Comparison of ENCODE assay signal across 1 cellular context in genomic region chr6:31729515-31729978, GRCh38.
TF ChIP-seq lines count a peak whose summit lies in the region.

No MANE protein-coding gene starts in this region.

TF ChIP-seq in HepG2, 621 proteins besides CTCF, POLR2A, EP300 and RAD21 (continued from another document and continues in another):
- TF ChIP-seq ZBTB49 (CRISPR knock-in tag; IDR thresholded peaks at IDR 0.05; ENCODE audit: borderline replicate concordance) (no peak), ADNP (CRISPR knock-in tag; IDR thresholded peaks at IDR 0.05) (no peak), ZNF768 (CRISPR knock-in tag; IDR thresholded peaks at IDR 0.05) (peak; percentile 22; the same call in 1 of the 2 replicates), ZSCAN21 (CRISPR knock-in tag; IDR thresholded peaks at IDR 0.05; ENCODE audit: borderline replicate concordance) (0 out of 2 replicates have a peak, but pooled peaks have one; percentile 33), PCBP1 (IDR thresholded peaks at IDR 0.05; ENCODE audit: borderline replicate concordance, low read depth, low read length) (no peak), PAWR (CRISPR knock-in tag; IDR thresholded peaks at IDR 0.05; ENCODE audit: borderline replicate concordance) (no peak), REXO4 (CRISPR knock-in tag; IDR thresholded peaks at IDR 0.05; ENCODE audit: borderline replicate concordance) (no peak), KMT2B (CRISPR knock-in tag; IDR thresholded peaks at IDR 0.05) (peak; percentile 60), ZNF431 (CRISPR knock-in tag; IDR thresholded peaks at IDR 0.05; ENCODE audit: borderline replicate concordance, low read depth) (no peak), ZNF629 (CRISPR knock-in tag; conservative IDR thresholded peaks at IDR 0.05) (peak; percentile 18; the same call in 1 of the 2 replicates), ZNF543 (CRISPR knock-in tag; IDR thresholded peaks at IDR 0.05) (peak; percentile 58; the same call in 1 of the 2 replicates), KDM5B (CRISPR knock-in tag; IDR thresholded peaks at IDR 0.05; ENCODE audit: borderline replicate concordance) (0 out of 2 replicates have a peak, but pooled peaks have one; percentile 81), ZZZ3 (CRISPR knock-in tag; IDR thresholded peaks at IDR 0.05; ENCODE audit: borderline replicate concordance) (no peak; the same call in 1 of the 2 replicates), ZSCAN22 (CRISPR knock-in tag; IDR thresholded peaks at IDR 0.05) (no peak), ATF3 (CRISPR knock-in tag; IDR thresholded peaks at IDR 0.05) (no peak), RBFOX2 (IDR thresholded peaks at IDR 0.05; ENCODE audit: low read depth, low read length) (no peak), ZNF775 (CRISPR knock-in tag; IDR thresholded peaks at IDR 0.05; ENCODE audit: borderline replicate concordance) (no peak), AKAP8 (CRISPR knock-in tag; IDR thresholded peaks at IDR 0.05) (peak; percentile 90; the same call in 1 of the 2 replicates), NFRKB (IDR thresholded peaks at IDR 0.05) (no peak), ZNF317 (CRISPR knock-in tag; IDR thresholded peaks at IDR 0.05) (no peak; the same call in 1 of the 2 replicates), ZNF276 (CRISPR knock-in tag; IDR thresholded peaks at IDR 0.05; ENCODE audit: low read depth) (no peak), ZNF296 (CRISPR knock-in tag; conservative IDR thresholded peaks at IDR 0.05) (no peak), ZNF280B (CRISPR knock-in tag; IDR thresholded peaks at IDR 0.05; ENCODE audit: borderline replicate concordance) (0 out of 2 replicates have a peak, but pooled peaks have one; percentile 8), ZFAT (CRISPR knock-in tag; conservative IDR thresholded peaks at IDR 0.05) (no peak), NFE2L2 (IDR thresholded peaks at IDR 0.05; ENCODE audit: low read length) (no peak), RXRA (CRISPR knock-in tag; IDR thresholded peaks at IDR 0.05) (peak; percentile 54; the same call in 1 of the 2 replicates), NFIC (IDR thresholded peaks at IDR 0.05; ENCODE audit: low read length) (no peak), FOXP1 (IDR thresholded peaks at IDR 0.05) (no peak), FOXP1 (CRISPR knock-in tag; IDR thresholded peaks at IDR 0.05) (no peak), GPN1 (CRISPR knock-in tag; IDR thresholded peaks at IDR 0.05; ENCODE audit: borderline replicate concordance) (no peak), ZBTB20 (CRISPR knock-in tag; IDR thresholded peaks at IDR 0.05; ENCODE audit: borderline replicate concordance, low read depth) (peak; percentile 9; the same call in 1 of the 2 replicates), NFIB (CRISPR knock-in tag; IDR thresholded peaks at IDR 0.05; ENCODE audit: borderline replicate concordance) (no peak; the same call in 1 of the 2 replicates), ESRRA (CRISPR knock-in tag; IDR thresholded peaks at IDR 0.05; ENCODE audit: low read depth) (no peak)
- TF ChIP-seq, protein P1, sequence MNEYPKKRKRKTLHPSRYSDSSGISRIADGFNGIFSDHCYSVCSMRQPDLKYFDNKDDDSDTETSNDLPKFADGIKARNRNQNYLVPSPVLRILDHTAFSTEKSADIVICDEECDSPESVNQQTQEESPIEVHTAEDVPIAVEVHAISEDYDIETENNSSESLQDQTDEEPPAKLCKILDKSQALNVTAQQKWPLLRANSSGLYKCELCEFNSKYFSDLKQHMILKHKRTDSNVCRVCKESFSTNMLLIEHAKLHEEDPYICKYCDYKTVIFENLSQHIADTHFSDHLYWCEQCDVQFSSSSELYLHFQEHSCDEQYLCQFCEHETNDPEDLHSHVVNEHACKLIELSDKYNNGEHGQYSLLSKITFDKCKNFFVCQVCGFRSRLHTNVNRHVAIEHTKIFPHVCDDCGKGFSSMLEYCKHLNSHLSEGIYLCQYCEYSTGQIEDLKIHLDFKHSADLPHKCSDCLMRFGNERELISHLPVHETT (CRISPR knock-in tag; conservative IDR thresholded peaks at IDR 0.05): peak; percentile 84; the same call in 1 of the 2 replicates
- TF ChIP-seq, protein P2, sequence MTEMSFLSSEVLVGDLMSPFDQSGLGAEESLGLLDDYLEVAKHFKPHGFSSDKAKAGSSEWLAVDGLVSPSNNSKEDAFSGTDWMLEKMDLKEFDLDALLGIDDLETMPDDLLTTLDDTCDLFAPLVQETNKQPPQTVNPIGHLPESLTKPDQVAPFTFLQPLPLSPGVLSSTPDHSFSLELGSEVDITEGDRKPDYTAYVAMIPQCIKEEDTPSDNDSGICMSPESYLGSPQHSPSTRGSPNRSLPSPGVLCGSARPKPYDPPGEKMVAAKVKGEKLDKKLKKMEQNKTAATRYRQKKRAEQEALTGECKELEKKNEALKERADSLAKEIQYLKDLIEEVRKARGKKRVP (CRISPR knock-in tag; IDR thresholded peaks at IDR 0.05): peak in 1 of 2 experiments; percentile 35; a peak in 1 of 4 replicates
- TF ChIP-seq, protein P3, sequence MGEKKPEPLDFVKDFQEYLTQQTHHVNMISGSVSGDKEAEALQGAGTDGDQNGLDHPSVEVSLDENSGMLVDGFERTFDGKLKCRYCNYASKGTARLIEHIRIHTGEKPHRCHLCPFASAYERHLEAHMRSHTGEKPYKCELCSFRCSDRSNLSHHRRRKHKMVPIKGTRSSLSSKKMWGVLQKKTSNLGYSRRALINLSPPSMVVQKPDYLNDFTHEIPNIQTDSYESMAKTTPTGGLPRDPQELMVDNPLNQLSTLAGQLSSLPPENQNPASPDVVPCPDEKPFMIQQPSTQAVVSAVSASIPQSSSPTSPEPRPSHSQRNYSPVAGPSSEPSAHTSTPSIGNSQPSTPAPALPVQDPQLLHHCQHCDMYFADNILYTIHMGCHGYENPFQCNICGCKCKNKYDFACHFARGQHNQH (CRISPR knock-in tag; IDR thresholded peaks at IDR 0.05): peak; percentile 55
- TF ChIP-seq, protein P4, sequence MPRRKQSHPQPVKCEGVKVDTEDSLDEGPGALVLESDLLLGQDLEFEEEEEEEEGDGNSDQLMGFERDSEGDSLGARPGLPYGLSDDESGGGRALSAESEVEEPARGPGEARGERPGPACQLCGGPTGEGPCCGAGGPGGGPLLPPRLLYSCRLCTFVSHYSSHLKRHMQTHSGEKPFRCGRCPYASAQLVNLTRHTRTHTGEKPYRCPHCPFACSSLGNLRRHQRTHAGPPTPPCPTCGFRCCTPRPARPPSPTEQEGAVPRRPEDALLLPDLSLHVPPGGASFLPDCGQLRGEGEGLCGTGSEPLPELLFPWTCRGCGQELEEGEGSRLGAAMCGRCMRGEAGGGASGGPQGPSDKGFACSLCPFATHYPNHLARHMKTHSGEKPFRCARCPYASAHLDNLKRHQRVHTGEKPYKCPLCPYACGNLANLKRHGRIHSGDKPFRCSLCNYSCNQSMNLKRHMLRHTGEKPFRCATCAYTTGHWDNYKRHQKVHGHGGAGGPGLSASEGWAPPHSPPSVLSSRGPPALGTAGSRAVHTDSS (CRISPR knock-in tag; conservative IDR thresholded peaks at IDR 0.05): no peak
- TF ChIP-seq, protein P5, sequence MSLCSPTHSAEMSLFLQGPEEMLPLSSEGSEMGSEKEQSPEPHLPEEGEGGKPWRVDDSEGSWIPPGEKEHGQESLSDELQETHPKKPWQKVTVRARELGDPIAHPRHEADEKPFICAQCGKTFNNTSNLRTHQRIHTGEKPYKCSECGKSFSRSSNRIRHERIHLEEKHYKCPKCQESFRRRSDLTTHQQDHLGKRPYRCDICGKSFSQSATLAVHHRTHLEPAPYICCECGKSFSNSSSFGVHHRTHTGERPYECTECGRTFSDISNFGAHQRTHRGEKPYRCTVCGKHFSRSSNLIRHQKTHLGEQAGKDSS (CRISPR knock-in tag; IDR thresholded peaks at IDR 0.05; ENCODE audit: borderline replicate concordance, low read depth): peak; percentile 39; the same call in 1 of the 2 replicates
- TF ChIP-seq, protein P6, sequence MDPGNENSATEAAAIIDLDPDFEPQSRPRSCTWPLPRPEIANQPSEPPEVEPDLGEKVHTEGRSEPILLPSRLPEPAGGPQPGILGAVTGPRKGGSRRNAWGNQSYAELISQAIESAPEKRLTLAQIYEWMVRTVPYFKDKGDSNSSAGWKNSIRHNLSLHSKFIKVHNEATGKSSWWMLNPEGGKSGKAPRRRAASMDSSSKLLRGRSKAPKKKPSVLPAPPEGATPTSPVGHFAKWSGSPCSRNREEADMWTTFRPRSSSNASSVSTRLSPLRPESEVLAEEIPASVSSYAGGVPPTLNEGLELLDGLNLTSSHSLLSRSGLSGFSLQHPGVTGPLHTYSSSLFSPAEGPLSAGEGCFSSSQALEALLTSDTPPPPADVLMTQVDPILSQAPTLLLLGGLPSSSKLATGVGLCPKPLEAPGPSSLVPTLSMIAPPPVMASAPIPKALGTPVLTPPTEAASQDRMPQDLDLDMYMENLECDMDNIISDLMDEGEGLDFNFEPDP (CRISPR knock-in tag; conservative IDR thresholded peaks at IDR 0.05): no peak
- TF ChIP-seq, protein P7, sequence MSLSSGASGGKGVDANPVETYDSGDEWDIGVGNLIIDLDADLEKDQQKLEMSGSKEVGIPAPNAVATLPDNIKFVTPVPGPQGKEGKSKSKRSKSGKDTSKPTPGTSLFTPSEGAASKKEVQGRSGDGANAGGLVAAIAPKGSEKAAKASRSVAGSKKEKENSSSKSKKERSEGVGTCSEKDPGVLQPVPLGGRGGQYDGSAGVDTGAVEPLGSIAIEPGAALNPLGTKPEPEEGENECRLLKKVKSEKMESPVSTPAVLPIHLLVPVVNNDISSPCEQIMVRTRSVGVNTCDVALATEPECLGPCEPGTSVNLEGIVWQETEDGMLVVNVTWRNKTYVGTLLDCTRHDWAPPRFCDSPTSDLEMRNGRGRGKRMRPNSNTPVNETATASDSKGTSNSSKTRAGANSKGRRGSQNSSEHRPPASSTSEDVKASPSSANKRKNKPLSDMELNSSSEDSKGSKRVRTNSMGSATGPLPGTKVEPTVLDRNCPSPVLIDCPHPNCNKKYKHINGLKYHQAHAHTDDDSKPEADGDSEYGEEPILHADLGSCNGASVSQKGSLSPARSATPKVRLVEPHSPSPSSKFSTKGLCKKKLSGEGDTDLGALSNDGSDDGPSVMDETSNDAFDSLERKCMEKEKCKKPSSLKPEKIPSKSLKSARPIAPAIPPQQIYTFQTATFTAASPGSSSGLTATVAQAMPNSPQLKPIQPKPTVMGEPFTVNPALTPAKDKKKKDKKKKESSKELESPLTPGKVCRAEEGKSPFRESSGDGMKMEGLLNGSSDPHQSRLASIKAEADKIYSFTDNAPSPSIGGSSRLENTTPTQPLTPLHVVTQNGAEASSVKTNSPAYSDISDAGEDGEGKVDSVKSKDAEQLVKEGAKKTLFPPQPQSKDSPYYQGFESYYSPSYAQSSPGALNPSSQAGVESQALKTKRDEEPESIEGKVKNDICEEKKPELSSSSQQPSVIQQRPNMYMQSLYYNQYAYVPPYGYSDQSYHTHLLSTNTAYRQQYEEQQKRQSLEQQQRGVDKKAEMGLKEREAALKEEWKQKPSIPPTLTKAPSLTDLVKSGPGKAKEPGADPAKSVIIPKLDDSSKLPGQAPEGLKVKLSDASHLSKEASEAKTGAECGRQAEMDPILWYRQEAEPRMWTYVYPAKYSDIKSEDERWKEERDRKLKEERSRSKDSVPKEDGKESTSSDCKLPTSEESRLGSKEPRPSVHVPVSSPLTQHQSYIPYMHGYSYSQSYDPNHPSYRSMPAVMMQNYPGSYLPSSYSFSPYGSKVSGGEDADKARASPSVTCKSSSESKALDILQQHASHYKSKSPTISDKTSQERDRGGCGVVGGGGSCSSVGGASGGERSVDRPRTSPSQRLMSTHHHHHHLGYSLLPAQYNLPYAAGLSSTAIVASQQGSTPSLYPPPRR (CRISPR knock-in tag; IDR thresholded peaks at IDR 0.05; ENCODE audit: borderline replicate concordance): peak; percentile 74; the same call in 1 of the 2 replicates
- TF ChIP-seq, protein P8, sequence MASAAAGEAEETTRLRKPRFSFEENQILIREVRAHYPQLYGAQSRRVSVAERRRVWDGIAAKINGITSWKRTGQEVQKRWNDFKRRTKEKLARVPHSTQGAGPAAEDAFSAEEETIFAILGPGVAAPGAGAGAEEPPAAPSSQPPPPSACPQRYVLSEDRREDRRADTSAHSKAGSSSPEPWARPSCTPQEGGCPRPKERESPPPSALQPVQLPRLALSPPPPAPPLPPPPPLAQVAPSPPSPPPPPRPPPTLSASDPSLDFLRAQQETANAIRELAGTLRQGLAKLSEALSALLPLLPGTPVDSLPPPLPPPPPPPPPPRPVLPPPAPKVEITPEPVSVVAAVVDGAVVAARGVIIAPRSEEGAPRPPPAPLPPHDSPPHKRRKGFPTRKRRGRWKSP (CRISPR knock-in tag; IDR thresholded peaks at IDR 0.05): 0 out of 2 replicates have a peak, but pooled peaks have one; percentile 63
